Comparison of ENCODE assay signal across 1 cellular context in the genomic region with DNA sequence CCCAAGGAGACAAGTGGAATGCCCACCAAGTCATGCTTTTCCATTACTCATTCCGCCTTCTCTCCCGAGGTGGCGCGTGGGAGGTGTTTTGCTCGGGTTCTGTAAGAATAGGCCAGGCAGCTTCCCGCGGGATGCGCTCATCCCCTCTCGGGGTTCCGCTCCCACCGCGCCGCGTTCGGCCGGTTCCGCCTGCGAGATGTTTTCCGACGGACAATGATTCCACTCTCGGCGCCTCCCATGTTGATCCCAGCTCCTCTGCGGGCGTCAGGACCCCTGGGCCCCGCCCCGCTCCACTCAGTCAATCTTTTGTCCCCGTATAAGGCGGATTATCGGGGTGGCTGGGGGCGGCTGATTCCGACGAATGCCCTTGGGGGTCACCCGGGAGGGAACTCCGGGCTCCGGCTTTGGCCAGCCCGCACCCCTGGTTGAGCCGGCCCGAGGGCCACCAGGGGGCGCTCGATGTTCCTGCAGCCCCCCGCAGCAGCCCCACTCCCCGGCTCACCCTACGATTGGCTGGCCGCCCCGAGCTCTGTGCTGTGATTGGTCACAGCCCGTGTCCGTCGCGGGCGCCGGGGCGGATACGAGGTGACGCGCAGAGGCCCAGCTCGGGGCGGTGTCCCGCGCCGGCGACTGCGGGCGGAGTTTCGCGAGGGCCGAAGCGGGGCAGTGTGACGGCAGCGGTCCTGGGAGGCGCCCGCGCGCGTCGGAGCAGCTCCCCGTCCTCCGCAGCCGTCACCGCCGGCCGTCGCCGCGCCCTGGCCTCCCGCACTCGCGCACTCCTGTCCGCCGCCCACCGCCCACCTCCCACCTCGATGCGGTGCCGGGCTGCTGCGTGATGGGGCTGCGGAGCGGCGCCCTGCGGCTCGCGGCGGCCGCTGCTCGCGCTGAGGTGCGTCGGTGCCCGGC.
TF ChIP-seq lines count a peak whose summit lies in the region.

A gene with protein sequence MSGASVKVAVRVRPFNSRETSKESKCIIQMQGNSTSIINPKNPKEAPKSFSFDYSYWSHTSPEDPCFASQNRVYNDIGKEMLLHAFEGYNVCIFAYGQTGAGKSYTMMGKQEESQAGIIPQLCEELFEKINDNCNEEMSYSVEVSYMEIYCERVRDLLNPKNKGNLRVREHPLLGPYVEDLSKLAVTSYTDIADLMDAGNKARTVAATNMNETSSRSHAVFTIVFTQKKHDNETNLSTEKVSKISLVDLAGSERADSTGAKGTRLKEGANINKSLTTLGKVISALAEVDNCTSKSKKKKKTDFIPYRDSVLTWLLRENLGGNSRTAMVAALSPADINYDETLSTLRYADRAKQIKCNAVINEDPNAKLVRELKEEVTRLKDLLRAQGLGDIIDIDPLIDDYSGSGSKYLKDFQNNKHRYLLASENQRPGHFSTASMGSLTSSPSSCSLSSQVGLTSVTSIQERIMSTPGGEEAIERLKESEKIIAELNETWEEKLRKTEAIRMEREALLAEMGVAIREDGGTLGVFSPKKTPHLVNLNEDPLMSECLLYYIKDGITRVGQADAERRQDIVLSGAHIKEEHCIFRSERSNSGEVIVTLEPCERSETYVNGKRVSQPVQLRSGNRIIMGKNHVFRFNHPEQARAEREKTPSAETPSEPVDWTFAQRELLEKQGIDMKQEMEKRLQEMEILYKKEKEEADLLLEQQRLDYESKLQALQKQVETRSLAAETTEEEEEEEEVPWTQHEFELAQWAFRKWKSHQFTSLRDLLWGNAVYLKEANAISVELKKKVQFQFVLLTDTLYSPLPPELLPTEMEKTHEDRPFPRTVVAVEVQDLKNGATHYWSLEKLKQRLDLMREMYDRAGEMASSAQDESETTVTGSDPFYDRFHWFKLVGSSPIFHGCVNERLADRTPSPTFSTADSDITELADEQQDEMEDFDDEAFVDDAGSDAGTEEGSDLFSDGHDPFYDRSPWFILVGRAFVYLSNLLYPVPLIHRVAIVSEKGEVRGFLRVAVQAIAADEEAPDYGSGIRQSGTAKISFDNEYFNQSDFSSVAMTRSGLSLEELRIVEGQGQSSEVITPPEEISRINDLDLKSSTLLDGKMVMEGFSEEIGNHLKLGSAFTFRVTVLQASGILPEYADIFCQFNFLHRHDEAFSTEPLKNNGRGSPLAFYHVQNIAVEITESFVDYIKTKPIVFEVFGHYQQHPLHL (N-terminal part only) (plus strand): TSS at position 666 of the 906 bp plus-strand sequence. CDS start 21,759 bp downstream, outside the sequence.

TF ChIP-seq in K562, 482 proteins besides CTCF, POLR2A, EP300 and RAD21 (continued from another document and continues in another):
- peak; percentile 68 for TF ChIP-seq ZBTB40 (IDR thresholded peaks at IDR 0.05)
- no peak for TF ChIP-seq ZBTB40 (CRISPR knock-in tag; IDR thresholded peaks at IDR 0.05)
- TF ChIP-seq MECOM (CRISPR knock-in tag; IDR thresholded peaks at IDR 0.05) = no peak
- TF ChIP-seq CC2D1A (IDR thresholded peaks at IDR 0.05) = peak; percentile 61
- no peak for TF ChIP-seq ZNF76 (CRISPR knock-in tag; IDR thresholded peaks at IDR 0.05; ENCODE audit: borderline replicate concordance)
- no peak for TF ChIP-seq ZNF644 (tag; IDR thresholded peaks at IDR 0.05; ENCODE audit: low read depth)
- TF ChIP-seq NFIC (IDR thresholded peaks at IDR 0.05) = peak; percentile 51
- TF ChIP-seq ZNF124 (CRISPR knock-in tag; IDR thresholded peaks at IDR 0.05) = no peak
- no peak for TF ChIP-seq CBFB (CRISPR knock-in tag; IDR thresholded peaks at IDR 0.05)
- TF ChIP-seq ZNF174 (CRISPR knock-in tag; IDR thresholded peaks at IDR 0.05) = no peak
- peak in 1 of 3 experiments; percentile 52 for TF ChIP-seq YY1 (IDR thresholded peaks at IDR 0.05; ENCODE audit: borderline replicate concordance in 1 of 3, control insufficient read depth in 1 of 3, extremely low read depth in 1 of 3, insufficient read depth in 3 of 3, insufficient read length in 1 of 3, insufficient replicate concordance in 2 of 3, low read depth in 1 of 3, low read length in 2 of 3)
- TF ChIP-seq HNRNPH1 (optimal IDR thresholded peaks at IDR 0.05; ENCODE audit: low read depth, low read length) = no peak
- no peak for TF ChIP-seq HOXB6 (CRISPR knock-in tag; IDR thresholded peaks at IDR 0.05; ENCODE audit: borderline replicate concordance)
- TF ChIP-seq PPARD (CRISPR knock-in tag; IDR thresholded peaks at IDR 0.05) = no peak
- TF ChIP-seq CAMTA2 (CRISPR knock-in tag; conservative IDR thresholded peaks at IDR 0.05) = no peak
- TF ChIP-seq NKRF (IDR thresholded peaks at IDR 0.05; ENCODE audit: borderline replicate concordance) = peak; percentile 45; the same call in 1 of the 2 replicates
- no peak for TF ChIP-seq FOXA3 (CRISPR knock-in tag; conservative IDR thresholded peaks at IDR 0.05 in 1 of 2, IDR thresholded peaks at IDR 0.05 in 1 of 2)
- no peak for TF ChIP-seq NFIX (CRISPR knock-in tag; IDR thresholded peaks at IDR 0.05; ENCODE audit: low read depth)
- TF ChIP-seq MBD2 (IDR thresholded peaks at IDR 0.05; ENCODE audit: borderline replicate concordance, low read depth) = peak; percentile 99
- peak; percentile 78 for TF ChIP-seq L3MBTL2 (IDR thresholded peaks at IDR 0.05)
- TF ChIP-seq, protein P1, sequence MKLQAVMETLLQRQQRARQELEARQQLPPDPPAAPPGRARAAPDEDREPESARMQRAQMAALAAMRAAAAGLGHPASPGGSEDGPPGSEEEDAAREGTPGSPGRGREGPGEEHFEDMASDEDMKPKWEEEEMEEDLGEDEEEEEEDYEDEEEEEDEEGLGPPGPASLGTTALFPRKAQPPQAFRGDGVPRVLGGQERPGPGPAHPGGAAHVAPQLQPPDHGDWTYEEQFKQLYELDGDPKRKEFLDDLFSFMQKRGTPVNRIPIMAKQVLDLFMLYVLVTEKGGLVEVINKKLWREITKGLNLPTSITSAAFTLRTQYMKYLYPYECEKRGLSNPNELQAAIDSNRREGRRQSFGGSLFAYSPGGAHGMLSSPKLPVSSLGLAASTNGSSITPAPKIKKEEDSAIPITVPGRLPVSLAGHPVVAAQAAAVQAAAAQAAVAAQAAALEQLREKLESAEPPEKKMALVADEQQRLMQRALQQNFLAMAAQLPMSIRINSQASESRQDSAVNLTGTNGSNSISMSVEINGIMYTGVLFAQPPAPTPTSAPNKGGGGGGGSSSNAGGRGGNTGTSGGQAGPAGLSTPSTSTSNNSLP (IDR thresholded peaks at IDR 0.05; ENCODE audit: borderline replicate concordance, low read depth, low read length) = no peak
- TF ChIP-seq KDM1A (IDR thresholded peaks at IDR 0.05) = no peak; a peak in 1 of 4 replicates
- TF ChIP-seq GTF2E2 (tag; IDR thresholded peaks at IDR 0.05) = no peak; the same call in 1 of the 2 replicates
- peak; percentile 52; the same call in 1 of the 2 replicates for TF ChIP-seq GATAD2A (IDR thresholded peaks at IDR 0.05)
- 0 out of 2 replicates have a peak, but pooled peaks have one; percentile 6 for TF ChIP-seq ELF4 (CRISPR knock-in tag; IDR thresholded peaks at IDR 0.05)
- TF ChIP-seq EP400 (IDR thresholded peaks at IDR 0.05) = peak; percentile 68
- TF ChIP-seq IRF1 (CRISPR knock-in tag; IDR thresholded peaks at IDR 0.05; ENCODE audit: borderline replicate concordance) = no peak
- no peak for TF ChIP-seq MYNN (IDR thresholded peaks at IDR 0.05)
- TF ChIP-seq MYNN (CRISPR knock-in tag; IDR thresholded peaks at IDR 0.05) = no peak
- TF ChIP-seq THAP12 (CRISPR knock-in tag; IDR thresholded peaks at IDR 0.05) = peak; percentile 88
- no peak for TF ChIP-seq NCOA1 (IDR thresholded peaks at IDR 0.05; ENCODE audit: low read depth)
- TF ChIP-seq, protein P2, sequence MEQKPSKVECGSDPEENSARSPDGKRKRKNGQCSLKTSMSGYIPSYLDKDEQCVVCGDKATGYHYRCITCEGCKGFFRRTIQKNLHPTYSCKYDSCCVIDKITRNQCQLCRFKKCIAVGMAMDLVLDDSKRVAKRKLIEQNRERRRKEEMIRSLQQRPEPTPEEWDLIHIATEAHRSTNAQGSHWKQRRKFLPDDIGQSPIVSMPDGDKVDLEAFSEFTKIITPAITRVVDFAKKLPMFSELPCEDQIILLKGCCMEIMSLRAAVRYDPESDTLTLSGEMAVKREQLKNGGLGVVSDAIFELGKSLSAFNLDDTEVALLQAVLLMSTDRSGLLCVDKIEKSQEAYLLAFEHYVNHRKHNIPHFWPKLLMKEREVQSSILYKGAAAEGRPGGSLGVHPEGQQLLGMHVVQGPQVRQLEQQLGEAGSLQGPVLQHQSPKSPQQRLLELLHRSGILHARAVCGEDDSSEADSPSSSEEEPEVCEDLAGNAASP (IDR thresholded peaks at IDR 0.05) = no peak
- no peak; the same call in 1 of the 2 replicates for TF ChIP-seq BHLHE40 (IDR thresholded peaks at IDR 0.05; ENCODE audit: low read length)
